ENCODE assay signal across 1 cellular context in genomic region chr10:95403690-95404459, GRCh38.
TF ChIP-seq lines count a peak whose summit lies in the region.

No MANE protein-coding gene starts in this region.

TF ChIP-seq in HepG2, 621 proteins besides CTCF, POLR2A, EP300 and RAD21 (continued from another document):
- no peak for TF ChIP-seq SNAPC4 (CRISPR knock-in tag; IDR thresholded peaks at IDR 0.05)
- no peak for TF ChIP-seq ZNF577 (CRISPR knock-in tag; IDR thresholded peaks at IDR 0.05; ENCODE audit: borderline replicate concordance, low read depth)
- TF ChIP-seq, protein P1, sequence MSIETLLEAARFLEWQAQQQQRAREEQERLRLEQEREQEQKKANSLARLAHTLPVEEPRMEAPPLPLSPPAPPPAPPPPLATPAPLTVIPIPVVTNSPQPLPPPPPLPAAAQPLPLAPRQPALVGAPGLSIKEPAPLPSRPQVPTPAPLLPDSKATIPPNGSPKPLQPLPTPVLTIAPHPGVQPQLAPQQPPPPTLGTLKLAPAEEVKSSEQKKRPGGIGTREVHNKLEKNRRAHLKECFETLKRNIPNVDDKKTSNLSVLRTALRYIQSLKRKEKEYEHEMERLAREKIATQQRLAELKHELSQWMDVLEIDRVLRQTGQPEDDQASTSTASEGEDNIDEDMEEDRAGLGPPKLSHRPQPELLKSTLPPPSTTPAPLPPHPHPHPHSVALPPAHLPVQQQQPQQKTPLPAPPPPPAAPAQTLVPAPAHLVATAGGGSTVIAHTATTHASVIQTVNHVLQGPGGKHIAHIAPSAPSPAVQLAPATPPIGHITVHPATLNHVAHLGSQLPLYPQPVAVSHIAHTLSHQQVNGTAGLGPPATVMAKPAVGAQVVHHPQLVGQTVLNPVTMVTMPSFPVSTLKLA (IDR thresholded peaks at IDR 0.05): no peak
- no peak for TF ChIP-seq ZNF580 (CRISPR knock-in tag; IDR thresholded peaks at IDR 0.05; ENCODE audit: borderline replicate concordance, low read depth)
- TF ChIP-seq, protein P2, sequence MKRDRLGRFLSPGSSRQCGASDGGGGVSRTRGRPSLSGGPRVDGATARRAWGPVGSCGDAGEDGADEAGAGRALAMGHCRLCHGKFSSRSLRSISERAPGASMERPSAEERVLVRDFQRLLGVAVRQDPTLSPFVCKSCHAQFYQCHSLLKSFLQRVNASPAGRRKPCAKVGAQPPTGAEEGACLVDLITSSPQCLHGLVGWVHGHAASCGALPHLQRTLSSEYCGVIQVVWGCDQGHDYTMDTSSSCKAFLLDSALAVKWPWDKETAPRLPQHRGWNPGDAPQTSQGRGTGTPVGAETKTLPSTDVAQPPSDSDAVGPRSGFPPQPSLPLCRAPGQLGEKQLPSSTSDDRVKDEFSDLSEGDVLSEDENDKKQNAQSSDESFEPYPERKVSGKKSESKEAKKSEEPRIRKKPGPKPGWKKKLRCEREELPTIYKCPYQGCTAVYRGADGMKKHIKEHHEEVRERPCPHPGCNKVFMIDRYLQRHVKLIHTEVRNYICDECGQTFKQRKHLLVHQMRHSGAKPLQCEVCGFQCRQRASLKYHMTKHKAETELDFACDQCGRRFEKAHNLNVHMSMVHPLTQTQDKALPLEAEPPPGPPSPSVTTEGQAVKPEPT (CRISPR knock-in tag; IDR thresholded peaks at IDR 0.05; ENCODE audit: low read depth): no peak
- TF ChIP-seq ADNP (CRISPR knock-in tag; IDR thresholded peaks at IDR 0.05): no peak
- TF ChIP-seq ZNF564 (CRISPR knock-in tag; IDR thresholded peaks at IDR 0.05): no peak
- TF ChIP-seq EEA1 (CRISPR knock-in tag; IDR thresholded peaks at IDR 0.05; ENCODE audit: borderline replicate concordance): no peak
- TF ChIP-seq, protein P3, sequence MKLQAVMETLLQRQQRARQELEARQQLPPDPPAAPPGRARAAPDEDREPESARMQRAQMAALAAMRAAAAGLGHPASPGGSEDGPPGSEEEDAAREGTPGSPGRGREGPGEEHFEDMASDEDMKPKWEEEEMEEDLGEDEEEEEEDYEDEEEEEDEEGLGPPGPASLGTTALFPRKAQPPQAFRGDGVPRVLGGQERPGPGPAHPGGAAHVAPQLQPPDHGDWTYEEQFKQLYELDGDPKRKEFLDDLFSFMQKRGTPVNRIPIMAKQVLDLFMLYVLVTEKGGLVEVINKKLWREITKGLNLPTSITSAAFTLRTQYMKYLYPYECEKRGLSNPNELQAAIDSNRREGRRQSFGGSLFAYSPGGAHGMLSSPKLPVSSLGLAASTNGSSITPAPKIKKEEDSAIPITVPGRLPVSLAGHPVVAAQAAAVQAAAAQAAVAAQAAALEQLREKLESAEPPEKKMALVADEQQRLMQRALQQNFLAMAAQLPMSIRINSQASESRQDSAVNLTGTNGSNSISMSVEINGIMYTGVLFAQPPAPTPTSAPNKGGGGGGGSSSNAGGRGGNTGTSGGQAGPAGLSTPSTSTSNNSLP (IDR thresholded peaks at IDR 0.05; ENCODE audit: low read depth, low read length): no peak
- TF ChIP-seq USF2 (IDR thresholded peaks at IDR 0.05; ENCODE audit: low read depth, low read length): no peak
- no peak for TF ChIP-seq USF2 (CRISPR knock-in tag; IDR thresholded peaks at IDR 0.05; ENCODE audit: borderline replicate concordance)
- TF ChIP-seq FOSL1 (CRISPR knock-in tag; IDR thresholded peaks at IDR 0.05; ENCODE audit: borderline replicate concordance): no peak
- TF ChIP-seq ZNF7 (CRISPR knock-in tag; IDR thresholded peaks at IDR 0.05): no peak
- TF ChIP-seq PHF20 (CRISPR knock-in tag; IDR thresholded peaks at IDR 0.05): no peak
- no peak for TF ChIP-seq HDAC6 (IDR thresholded peaks at IDR 0.05; ENCODE audit: low read depth, low read length)
